In the genomic region with DNA sequence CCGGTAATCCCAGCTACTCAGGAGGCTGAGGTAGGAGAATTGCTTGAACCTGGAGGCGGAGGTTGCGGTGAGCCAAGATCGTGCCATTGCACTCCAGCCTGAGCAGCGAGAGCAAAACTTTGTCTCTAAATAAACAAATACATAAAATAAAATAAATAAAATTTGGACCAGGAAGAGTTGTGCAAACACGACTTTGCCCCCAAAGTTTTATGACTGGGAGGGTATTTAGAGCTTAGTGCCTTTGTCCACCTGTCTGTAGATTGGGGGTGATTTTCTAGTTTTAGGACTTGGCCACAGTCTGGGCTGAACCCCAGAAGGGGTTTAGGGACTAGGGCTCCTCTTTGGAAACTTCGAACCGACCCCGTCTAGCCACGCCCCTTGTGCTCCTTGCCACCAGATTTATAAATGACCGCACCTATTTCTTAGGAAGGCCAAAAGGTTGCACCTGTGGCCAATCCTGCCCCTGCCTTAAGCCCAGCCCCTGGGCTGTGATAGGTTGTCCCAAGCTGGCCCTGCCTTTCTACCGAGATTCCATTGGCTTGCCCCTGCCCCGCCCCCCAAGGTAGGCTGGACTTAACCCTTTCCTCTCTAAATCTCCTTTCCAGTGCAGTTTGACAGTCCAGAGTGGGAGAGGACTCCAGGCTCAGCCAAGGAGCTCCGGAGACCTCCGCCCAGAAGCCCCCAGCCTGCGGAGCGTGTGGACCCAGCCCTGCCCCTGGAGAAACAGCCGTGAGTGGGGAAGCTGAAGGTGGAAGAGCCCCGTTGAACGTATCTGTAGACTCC, we compare ENCODE assay signal across 10 cellular contexts. TPM values are rescaled to one million over a fixed set of nuclear protein-coding genes. Genes with fewer than 3 reads are reported as not detected.
A peak's percentile ranks its signal among the peaks of the same experiment; 100 is the strongest.
DNase-seq lines count a peak whose midpoint lies in the region; ATAC-seq and TF ChIP-seq lines count a peak whose summit lies in the region.
"Had no signal": no experiment of that assay in that cellular context is flagged by ENCODE, and none has a peak within 500 bp of the region (broad histone marks: within the 10 kb centered on the region; RNA-seq: fewer than 3 reads in every experiment).

No MANE protein-coding gene starts in this region.

- H3K27me3 ChIP-seq in adrenal gland (peaks cover 15% of the 10 kb centered on the region), esophagus squamous epithelium (peaks cover 3 to 75% (median 16%) of the 10 kb centered on the region in 4 donors)

- H3K4me3 ChIP-seq in epithelial cell of esophagus (ENCODE audit: low read length): no peak overlapping the region
- H3K4me3 ChIP-seq in adrenal gland: no peak overlapping the region
- no peak overlapping the region for H3K4me3 ChIP-seq in esophagus squamous epithelium
- H3K4me3 ChIP-seq: BLaER1 had no signal

- H3K9me3 ChIP-seq in adrenal gland (replicated peaks in 1 of 3) (no peaks in the 10 kb centered on the region), esophagus squamous epithelium (no peaks in the 10 kb centered on the region)
- H3K9me3 ChIP-seq: BLaER1 had no signal

- TF ChIP-seq CTCF in epithelial cell of esophagus (IDR thresholded peaks at IDR 0.05; ENCODE audit: insufficient read depth, low read depth, low read length, missing control alignments): no peak
- TF ChIP-seq CTCF in adrenal gland (IDR thresholded peaks at IDR 0.05): no peak
- TF ChIP-seq CTCF in esophagus squamous epithelium (IDR thresholded peaks at IDR 0.05): no peak

- TF ChIP-seq POLR2A in adrenal gland (IDR thresholded peaks at IDR 0.05): no peak
- no peak for TF ChIP-seq POLR2A in esophagus squamous epithelium (IDR thresholded peaks at IDR 0.05)

- H3K4me1 ChIP-seq in adrenal gland (replicated peaks in 1 of 2) (peaks cover 3 to 5% of the 10 kb centered on the region in 2 donors), esophagus squamous epithelium (peaks cover 3 to 9% (median 6%) of the 10 kb centered on the region in 3 donors)

- WGBS in adrenal gland, 4 donors: 35 to 46% (median 38%) methylated on average over 16 to 20 of the region's 20 CpGs
- WGBS in esophagus squamous epithelium, 2 donors: 36 to 45% methylated on average over 14 to 18 of the region's 20 CpGs

- ATAC-seq in GM21528 (IDR thresholded peaks at IDR 0.05; ENCODE audit: low FRiP score, unreplicated experiment): no peak

- peak; percentile 52 for DNase-seq in activated CD4-positive, alpha-beta T cell treated with anti-CD3 and anti-CD28 coated beads for 48 hours
- no peak for DNase-seq in activated CD4-positive, alpha-beta T cell treated with anti-CD3 and anti-CD28 coated beads for 4 hours
- peak; percentile 54 for DNase-seq in NCI-H82 treated with DMSO at 0.1 percent for 48 hours (lab: John Stamatoyannopoulos, UW; ENCODE audit: unreplicated experiment)
- peak; percentile 27 for DNase-seq in epithelial cell of esophagus (ENCODE audit: low read depth)
- DNase-seq in stimulated activated CD8-positive, alpha-beta memory T cell treated with anti-CD3 and anti-CD28 coated beads, Interleukin-4, amount 100 ng/mL, for 48 hours: peak; percentile 42
- no peak for DNase-seq in adrenal gland
- DNase-seq in esophagus squamous epithelium (lab: John Stamatoyannopoulos, UW): no peak

- H3K27ac ChIP-seq in adrenal gland (no peak overlapping the region), esophagus squamous epithelium (no peak overlapping the region)
- H3K27ac ChIP-seq: BLaER1 had no signal

- intact Hi-C loops in adrenal gland (cut with DNase I): no loop called here
- intact Hi-C loops in esophagus squamous epithelium (cut with DNase I): no loop called here

- H3K36me3 ChIP-seq in adrenal gland (replicated peaks in 1 of 2): no peaks in the 10 kb centered on the region
- H3K36me3 ChIP-seq in esophagus squamous epithelium: no peaks in the 10 kb centered on the region
- H3K36me3 ChIP-seq: BLaER1 had no signal

RNA-seq across cellular contexts. Expression of a gene that starts 5.3 kb away (rescaled TPM):
- 1 to 10 TPM in 1 of 8 donors, under 1 TPM in 1, not detected in 6; 0.67 to 1.8 TPM for total RNA-seq in adrenal gland
- polyA plus RNA-seq in adrenal gland: under 1 TPM; 0.07 to 0.80 (median 0.24) TPM
- not detected for total RNA-seq in esophagus squamous epithelium
- total RNA-seq: lung microvascular endothelial cell had no signal

RNA-seq across cellular contexts. Expression of a gene that starts 17.8 kb away (rescaled TPM):
- total RNA-seq in adrenal gland (under 1 TPM in 1 of 8 donors, not detected in 7; 0.25 TPM), esophagus squamous epithelium (under 1 TPM in 3 of 4 donors, not detected in 1; 0.22 to 0.76 (median 0.38) TPM)
- under 1 TPM in 2 of 3 donors, not detected in 1; 0.17 to 0.24 TPM for polyA plus RNA-seq in adrenal gland
- total RNA-seq: lung microvascular endothelial cell had no signal

RNA-seq across cellular contexts. Expression of a gene that starts 20.0 kb away (rescaled TPM):
- total RNA-seq in adrenal gland: 1 to 10 TPM in 3 of 8 donors, under 1 TPM in 2, not detected in 3; 0.34 to 1.3 (median 1.1) TPM
- polyA plus RNA-seq in adrenal gland: 1 to 10 TPM in 2 of 3 donors, under 1 TPM in 1; 0.46 to 7.2 (median 3.0) TPM
- under 1 TPM in 2 of 4 donors, not detected in 2; 0.18 to 0.61 TPM for total RNA-seq in esophagus squamous epithelium

RNA-seq across cellular contexts. Expression of a gene that starts 37.5 kb away (rescaled TPM):
- total RNA-seq in adrenal gland (10 to 100 TPM; 14.0 to 34.4 (median 24.3) TPM), esophagus squamous epithelium (10 to 100 TPM; 18.5 to 33.0 (median 23.2) TPM)
- 10 to 100 TPM; 19.9 to 81.2 (median 45.3) TPM for polyA plus RNA-seq in adrenal gland

RNA-seq across cellular contexts. Expression of a gene that starts 54.3 kb away (rescaled TPM):
- 100 to 1,000 TPM in 1 of 8 donors, 10 to 100 TPM in 6, 1 to 10 TPM in 1; 8.5 to 106 (median 36.5) TPM for total RNA-seq in adrenal gland
- 10 to 100 TPM in 2 of 3 donors, 1 to 10 TPM in 1; 6.7 to 63.1 (median 39.8) TPM for polyA plus RNA-seq in adrenal gland
- 100 to 1,000 TPM in 1 of 4 donors, 10 to 100 TPM in 3; 61.4 to 131 (median 82.5) TPM for total RNA-seq in esophagus squamous epithelium

Comparison
In these comparisons a context has a peak if more than half of its experiments do, and no peak if none do; other contexts are left out.
1. DNase-seq: peak in activated CD4-positive, alpha-beta T cell treated with anti-CD3 and anti-CD28 coated beads for 48 hours (single experiment), NCI-H82 treated with DMSO at 0.1 percent for 48 hours (single experiment), epithelial cell of esophagus (single experiment) and stimulated activated CD8-positive, alpha-beta memory T cell treated with anti-CD3 and anti-CD28 coated beads, Interleukin-4, amount 100 ng/mL, for 48 hours (single experiment); none in activated CD4-positive, alpha-beta T cell treated with anti-CD3 and anti-CD28 coated beads for 4 hours (0 of 2), adrenal gland (0 of 7) and esophagus squamous epithelium (single experiment).